ENCODE assay signal across 16 cellular contexts in genomic region chr3:162295323-162295983, GRCh38.
DNase-seq lines count a peak whose midpoint lies in the region; ATAC-seq and TF ChIP-seq lines count a peak whose summit lies in the region.
"Had no signal": no experiment of that assay in that cellular context is flagged by ENCODE, and none has a peak within 500 bp of the region (broad histone marks: within the 10 kb centered on the region; RNA-seq: fewer than 3 reads in every experiment).

No MANE protein-coding gene starts in this region.

- intact Hi-C loops in stomach (cut with DNase I; ENCODE audit: low total_unique reads) (no loop called here), uterus (cut with DNase I; ENCODE audit: low total_unique reads) (no loop called here)

- no peak overlapping the region for H3K4me3 ChIP-seq in fibroblast of mammary gland (ENCODE audit: control insufficient read depth, low read depth, low read length)
- H3K4me3 ChIP-seq in stomach = no peak overlapping the region
- H3K4me3 ChIP-seq in uterus = no peak overlapping the region
- H3K4me3 ChIP-seq: pancreas, transverse colon had no signal

- TF ChIP-seq POLR2A in stomach (IDR thresholded peaks at IDR 0.05) = no peak
- no peak for TF ChIP-seq POLR2A in uterus (IDR thresholded peaks at IDR 0.05)

- H3K9me3 ChIP-seq in stomach = peaks cover 0 to 13% (median 0%) of the 10 kb centered on the region in 4 donors
- H3K9me3 ChIP-seq in uterus = no peaks in the 10 kb centered on the region
- H3K9me3 ChIP-seq: pancreas, transverse colon had no signal

- WGBS in stomach, 5 donors = 57 to 69% (median 65%) methylated on average over 6 of the region's 6 CpGs

- H3K27me3 ChIP-seq in stomach (no peaks in the 10 kb centered on the region), uterus (no peaks in the 10 kb centered on the region)
- H3K27me3 ChIP-seq: pancreas, transverse colon had no signal

- ATAC-seq in GM18498 (IDR thresholded peaks at IDR 0.05; ENCODE audit: unreplicated experiment) = no peak

- POLR2A ChIA-PET in RWPE1 (lab: Yijun Ruan, JAX; ENCODE audit: low non-redundant PET) = no interaction called here

- H3K27ac ChIP-seq in RWPE1 (no peak overlapping the region), stomach (no peak overlapping the region), uterus (no peak overlapping the region)
- H3K27ac ChIP-seq: pancreas, transverse colon had no signal

- H3K36me3 ChIP-seq in stomach (no peaks in the 10 kb centered on the region), uterus (no peaks in the 10 kb centered on the region)
- H3K36me3 ChIP-seq: pancreas, transverse colon had no signal

- no peaks in the 10 kb centered on the region for H3K4me1 ChIP-seq in stomach
- no peaks in the 10 kb centered on the region for H3K4me1 ChIP-seq in uterus
- H3K4me1 ChIP-seq: pancreas, transverse colon had no signal

- TF ChIP-seq CTCF in RWPE1 (conservative IDR thresholded peaks at IDR 0.05; ENCODE audit: low read depth) (no peak), fibroblast of mammary gland (conservative IDR thresholded peaks at IDR 0.05; ENCODE audit: control insufficient read depth, insufficient read depth, low read depth, low read length) (no peak), stomach (IDR thresholded peaks at IDR 0.05) (no peak), uterus (IDR thresholded peaks at IDR 0.05) (no peak)

- DNase-seq in ELR (ENCODE audit: low read depth) (peak; percentile 98), RWPE1 (ENCODE audit: low spot score) (peak; percentile 74), fibroblast of mammary gland (ENCODE audit: low read depth) (peak; percentile 93), renal cortical epithelial cell (ENCODE audit: low read depth) (peak; percentile 90), stomach (no peak), NCI-H748 treated with DMSO at 0.1 percent for 48 hours (lab: John Stamatoyannopoulos, UW) (no peak), uterus (no peak)
- DNase-seq: activated CD4-positive, CD25-positive, alpha-beta regulatory T cell treated with anti-CD3 and anti-CD28 coated beads, Interleukin-2, amount 50 U/mL, for 72 hours; activated effector memory CD4-positive, alpha-beta T cell treated with anti-CD3 and anti-CD28 coated beads, Interleukin-2, amount 50 U/mL, for 16 hours; DND-41; left cardiac atrium; NCI-H187; pancreas; RPMI8226; transverse colon had no signal

- CTCF ChIA-PET in RWPE1 (lab: Yijun Ruan, JAX) = no interaction called here

- TF ChIP-seq EP300 in stomach (IDR thresholded peaks at IDR 0.05) = no peak

Comparison
In these comparisons a context has a peak if more than half of its experiments do, and no peak if none do; other contexts are left out.
1. DNase-seq: peak in ELR (single experiment), RWPE1 (single experiment), fibroblast of mammary gland (single experiment) and renal cortical epithelial cell (single experiment); none in stomach (single experiment), NCI-H748 treated with DMSO at 0.1 percent for 48 hours (single experiment) and uterus (0 of 2).